16 cellular contexts compared by ENCODE assay signal in the genomic region with DNA sequence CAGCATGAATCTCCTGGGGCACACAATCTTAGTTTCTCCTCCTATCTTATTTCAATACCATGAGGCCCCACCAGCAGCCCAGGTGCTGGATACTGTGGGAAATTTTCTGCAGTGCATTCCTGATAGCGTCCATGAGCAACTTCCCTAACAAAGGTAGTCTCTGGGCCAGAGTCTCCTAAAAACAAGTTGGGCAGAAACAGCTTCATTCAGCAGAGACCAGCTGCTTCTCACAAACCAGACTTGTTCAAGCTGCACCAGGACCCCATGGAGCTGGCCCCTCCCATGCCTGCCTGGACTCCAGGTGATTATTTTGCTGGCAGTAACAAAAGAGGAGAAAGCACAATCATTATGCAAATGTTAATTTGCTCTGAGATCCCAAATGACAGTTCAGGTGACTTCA. TPM values are rescaled to one million over a fixed set of nuclear protein-coding genes. Genes with fewer than 3 reads are reported as not detected.
"Had no signal": no experiment of that assay in that cellular context is flagged by ENCODE, and none has a peak within 500 bp of the region (broad histone marks: within the 10 kb centered on the region; RNA-seq: fewer than 3 reads in every experiment).

No MANE protein-coding gene starts in this region.

- H3K4me1 Mint-ChIP-seq: natural killer cell; stimulated activated effector memory CD8-positive, alpha-beta T cell treated with anti-CD3 and anti-CD28 coated beads, Interleukin-12 subunit alpha, Interleukin-12 subunit beta, amount 100 ng/mL, for 72 hours had no signal

- H3K9me3 ChIP-seq: esophagus muscularis mucosa, transverse colon had no signal

- H3K27ac ChIP-seq: esophagus muscularis mucosa, transverse colon had no signal

- H3K9me3 Mint-ChIP-seq: activated CD4-positive, alpha-beta memory T cell treated with anti-CD3 and anti-CD28 coated beads for 36 hours; activated naive CD8-positive, alpha-beta T cell treated with anti-CD3 and anti-CD28 coated beads, Interleukin-2, amount 10 ng/mL, durations not matched to agents 7 days and 5 days; activated T-cell treated with anti-CD3 and anti-CD28 coated beads, Interleukin-2, amount 50 U/mL, for 72 hours; natural killer cell; stimulated activated effector memory CD8-positive, alpha-beta T cell treated with anti-CD3 and anti-CD28 coated beads, Interleukin-12 subunit alpha, Interleukin-12 subunit beta, amount 100 ng/mL, for 72 hours had no signal

- DNase-seq: activated CD4-positive, alpha-beta memory T cell treated with anti-CD3 and anti-CD28 coated beads for 36 hours; activated CD4-positive, alpha-beta T cell treated with anti-CD3 and anti-CD28 coated beads for 1 hour; activated gamma-delta T cell treated with Interleukin-2 at 50 U/mL for 16 hours; activated naive CD8-positive, alpha-beta T cell treated with anti-CD3 and anti-CD28 coated beads, Interleukin-2, amount 10 ng/mL, durations not matched to agents 7 days and 5 days; activated T-cell treated with anti-CD3 and anti-CD28 coated beads, Interleukin-2, amount 50 U/mL, for 72 hours; anterior cingulate cortex; glutamatergic neuron; natural killer cell; nucleus accumbens; right cardiac atrium; small intestine; T-helper 9 cell; transverse colon had no signal

- H3K4me1 ChIP-seq: esophagus muscularis mucosa had no signal

- H3K4me3 Mint-ChIP-seq: activated CD4-positive, alpha-beta memory T cell treated with anti-CD3 and anti-CD28 coated beads for 36 hours; activated naive CD8-positive, alpha-beta T cell treated with anti-CD3 and anti-CD28 coated beads, Interleukin-2, amount 10 ng/mL, durations not matched to agents 7 days and 5 days; activated T-cell treated with anti-CD3 and anti-CD28 coated beads, Interleukin-2, amount 50 U/mL, for 72 hours; natural killer cell; stimulated activated effector memory CD8-positive, alpha-beta T cell treated with anti-CD3 and anti-CD28 coated beads, Interleukin-12 subunit alpha, Interleukin-12 subunit beta, amount 100 ng/mL, for 72 hours had no signal

- H3K36me3 Mint-ChIP-seq: activated CD4-positive, alpha-beta memory T cell treated with anti-CD3 and anti-CD28 coated beads for 36 hours; activated naive CD8-positive, alpha-beta T cell treated with anti-CD3 and anti-CD28 coated beads, Interleukin-2, amount 10 ng/mL, durations not matched to agents 7 days and 5 days; natural killer cell; stimulated activated effector memory CD8-positive, alpha-beta T cell treated with anti-CD3 and anti-CD28 coated beads, Interleukin-12 subunit alpha, Interleukin-12 subunit beta, amount 100 ng/mL, for 72 hours had no signal

- H3K27ac Mint-ChIP-seq: activated CD4-positive, alpha-beta memory T cell treated with anti-CD3 and anti-CD28 coated beads for 36 hours; activated naive CD8-positive, alpha-beta T cell treated with anti-CD3 and anti-CD28 coated beads, Interleukin-2, amount 10 ng/mL, durations not matched to agents 7 days and 5 days; activated T-cell treated with anti-CD3 and anti-CD28 coated beads, Interleukin-2, amount 50 U/mL, for 72 hours; natural killer cell; stimulated activated effector memory CD8-positive, alpha-beta T cell treated with anti-CD3 and anti-CD28 coated beads, Interleukin-12 subunit alpha, Interleukin-12 subunit beta, amount 100 ng/mL, for 72 hours had no signal

- H3K4me3 ChIP-seq: esophagus muscularis mucosa, transverse colon had no signal

- FAIRE-seq: endometrium, small intestine had no signal

- H3K27me3 ChIP-seq: transverse colon had no signal

- H3K36me3 ChIP-seq: esophagus muscularis mucosa, transverse colon had no signal

RNA-seq across cellular contexts. Expression of gene MYO5B, which starts 31.4 kb away (rescaled TPM):
- total RNA-seq: activated naive CD8-positive, alpha-beta T cell treated with anti-CD3 and anti-CD28 coated beads, Interleukin-2, amount 10 ng/mL, durations not matched to agents 7 days and 5 days had no signal
